ENCODE assay signal across 32 cellular contexts in the genomic region with DNA sequence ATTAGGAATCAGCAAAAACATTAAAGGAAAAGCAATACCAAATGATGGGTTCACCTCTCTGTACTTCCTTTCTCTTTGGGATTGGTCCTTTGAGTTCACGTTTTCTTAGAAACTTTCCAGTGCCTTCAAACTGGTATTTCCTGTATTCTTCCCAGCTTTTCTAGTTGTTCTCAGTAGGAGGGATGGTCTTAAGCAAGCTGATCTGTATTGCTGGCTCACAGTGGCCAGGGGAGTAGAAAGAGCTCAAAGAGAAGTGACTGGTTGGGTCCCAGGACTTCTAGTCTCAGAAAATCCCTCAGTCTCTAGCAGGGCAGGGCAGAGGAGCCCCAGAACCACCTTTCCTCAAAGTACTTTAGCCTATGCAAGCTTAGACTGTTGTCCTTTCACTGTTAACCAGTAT.
"Had no signal": no experiment of that assay in that cellular context is flagged by ENCODE, and none has a peak within 500 bp of the region (broad histone marks: within the 10 kb centered on the region; RNA-seq: fewer than 3 reads in every experiment).

No MANE protein-coding gene starts in this region.

- H3K27me3 Mint-ChIP-seq: activated CD8-positive, alpha-beta T cell treated with anti-CD3 and anti-CD28 coated beads for 36 hours; activated naive CD8-positive, alpha-beta T cell had no signal

- ATAC-seq: activated CD8-positive, alpha-beta T cell treated with anti-CD3 and anti-CD28 coated beads for 36 hours; activated T-cell treated with anti-CD3 and anti-CD28 coated beads, Interleukin-2, amount 50 U/mL, for 72 hours; body of pancreas; heart right ventricle; mucosa of descending colon; pancreas; sciatic nerve; stimulated activated effector memory CD8-positive, alpha-beta T cell treated with anti-CD3 and anti-CD28 coated beads, Interleukin-12 subunit alpha, Interleukin-12 subunit beta, amount 100 ng/mL, for 72 hours had no signal

- H3K36me3 ChIP-seq: esophagus squamous epithelium, heart right ventricle, left ventricle myocardium inferior, neutrophil, pancreas, prostate gland, upper lobe of left lung, vagina, WERI-Rb-1 had no signal

- H3K27me3 ChIP-seq: body of pancreas, esophagus squamous epithelium, heart right ventricle, neutrophil, pancreas, upper lobe of left lung, vagina had no signal

- H3K4me1 ChIP-seq: body of pancreas, esophagus squamous epithelium, pancreas, prostate gland, upper lobe of left lung, vagina had no signal

- H3K4me3 ChIP-seq: body of pancreas, esophagus squamous epithelium, heart right ventricle, left ventricle myocardium inferior, lung, mucosa of descending colon, pancreas, prostate gland, skin epidermis, upper lobe of left lung, vagina had no signal

- H3K27ac Mint-ChIP-seq: activated CD8-positive, alpha-beta T cell treated with anti-CD3 and anti-CD28 coated beads for 36 hours; activated naive CD8-positive, alpha-beta T cell; activated T-cell treated with anti-CD3 and anti-CD28 coated beads, Interleukin-2, amount 50 U/mL, for 72 hours; nephron; stimulated activated effector memory CD8-positive, alpha-beta T cell treated with anti-CD3 and anti-CD28 coated beads, Interleukin-12 subunit alpha, Interleukin-12 subunit beta, amount 100 ng/mL, for 72 hours; stimulated activated naive CD8-positive, alpha-beta T cell treated with anti-CD3 and anti-CD28 coated beads, Interleukin-15, amount 100 ng/mL, for 72 hours had no signal

- H3K4me3 Mint-ChIP-seq: activated CD8-positive, alpha-beta T cell treated with anti-CD3 and anti-CD28 coated beads for 36 hours; activated naive CD8-positive, alpha-beta T cell; activated T-cell treated with anti-CD3 and anti-CD28 coated beads, Interleukin-2, amount 50 U/mL, for 72 hours; nephron; stimulated activated effector memory CD8-positive, alpha-beta T cell treated with anti-CD3 and anti-CD28 coated beads, Interleukin-12 subunit alpha, Interleukin-12 subunit beta, amount 100 ng/mL, for 72 hours; stimulated activated naive CD8-positive, alpha-beta T cell treated with anti-CD3 and anti-CD28 coated beads, Interleukin-15, amount 100 ng/mL, for 72 hours had no signal

- H3K4me1 Mint-ChIP-seq: nephron; stimulated activated effector memory CD8-positive, alpha-beta T cell treated with anti-CD3 and anti-CD28 coated beads, Interleukin-12 subunit alpha, Interleukin-12 subunit beta, amount 100 ng/mL, for 72 hours had no signal

- H3K27ac ChIP-seq: body of pancreas, epithelial cell of prostate, esophagus squamous epithelium, heart right ventricle, left ventricle myocardium inferior, neutrophil, pancreas, prostate gland, skin epidermis, upper lobe of left lung, vagina, WERI-Rb-1 had no signal

- DNase-seq: activated CD4-positive, alpha-beta T cell treated with anti-CD3 and anti-CD28 coated beads, Interleukin-2, amount 50 U/mL, for 1 hour; activated CD4-positive, CD25-positive, alpha-beta regulatory T cell treated with anti-CD3 and anti-CD28 coated beads, Interleukin-2, amount 50 U/mL, for 72 hours; activated CD8-positive, alpha-beta T cell treated with anti-CD3 and anti-CD28 coated beads for 36 hours; activated naive CD4-positive, alpha-beta T cell; activated T-cell treated with anti-CD3 and anti-CD28 coated beads, Interleukin-2, amount 50 U/mL, for 72 hours; aorta; body of pancreas; effector CD8-positive, alpha-beta T cell; esophagus squamous epithelium; foreskin melanocyte; heart right ventricle; islet precursor cell; left ventricle myocardium inferior; mucosa of descending colon; pancreas; retina; stimulated activated CD4-positive, alpha-beta T cell treated with anti-CD3 and anti-CD28 coated beads, Interleukin-4, amount 100 ng/mL, for 24 hours; stimulated activated naive CD8-positive, alpha-beta T cell treated with anti-CD3 and anti-CD28 coated beads, Interleukin-15, amount 100 ng/mL, for 72 hours; substantia nigra; T-helper 9 cell; upper lobe of left lung; WERI-Rb-1 had no signal

- H3K36me3 Mint-ChIP-seq: stimulated activated effector memory CD8-positive, alpha-beta T cell treated with anti-CD3 and anti-CD28 coated beads, Interleukin-12 subunit alpha, Interleukin-12 subunit beta, amount 100 ng/mL, for 72 hours had no signal

- H3K9me3 ChIP-seq: body of pancreas, neutrophil, pancreas, prostate gland, vagina had no signal
